Comparison of ENCODE assay signal across 8 cellular contexts in genomic region chr6:139375239-139376053, GRCh38. TPM values are rescaled to one million over a fixed set of nuclear protein-coding genes. Genes with fewer than 3 reads are reported as not detected.
DNase-seq lines count a peak whose midpoint lies in the region; ATAC-seq lines count a peak whose summit lies in the region.

No MANE protein-coding gene starts in this region.

- peak; percentile 54 for ATAC-seq in GM18498 (IDR thresholded peaks at IDR 0.05; ENCODE audit: unreplicated experiment)
- ATAC-seq in HG02885 (IDR thresholded peaks at IDR 0.05; ENCODE audit: poor library complexity, unreplicated experiment): peak; percentile 63
- ATAC-seq in T-helper 17 cell: peak; percentile 71
- ATAC-seq in aorta (ENCODE audit: low FRiP score): peak; percentile 90

- peaks cover 38% of the 10 kb centered on the region for H3K4me1 Mint-ChIP-seq in T-helper 17 cell

- H3K9me3 ChIP-seq in T-helper 17 cell (ENCODE audit: control insufficient read depth, low read length, poor library complexity, severe bottlenecking) (no peaks in the 10 kb centered on the region), aorta (ENCODE audit: control insufficient read depth, low read length) (no peaks in the 10 kb centered on the region)

- H3K36me3 ChIP-seq in rectal smooth muscle tissue (ENCODE audit: control insufficient read depth, insufficient read depth, low read length): peaks cover 6% of the 10 kb centered on the region
- no peaks in the 10 kb centered on the region for H3K36me3 ChIP-seq in aorta (ENCODE audit: control insufficient read depth in 1 of 2, insufficient read depth in 2 of 2, low read length in 1 of 2)

- intact Hi-C loops in aorta (cut with DNase I): loop anchor here (2.0 to 10.0 kb wide), 8 partner anchors 159 to 1079 kb away; no protein-coding TSS in a partner anchor

- H3K27me3 Mint-ChIP-seq in T-helper 17 cell: peaks cover 4% of the 10 kb centered on the region

- WGBS in aorta, 2 donors: 0% methylated on average over 43 to 45 of the region's 45 CpGs

- H3K27me3 ChIP-seq in rectal smooth muscle tissue (ENCODE audit: control insufficient read depth, insufficient read depth, low read length): no peaks in the 10 kb centered on the region
- no peaks in the 10 kb centered on the region for H3K27me3 ChIP-seq in aorta (ENCODE audit: control insufficient read depth in 1 of 2, insufficient read depth in 2 of 2, low read length in 1 of 2)

- H3K4me3 Mint-ChIP-seq in T-helper 17 cell: peak overlapping the region; percentile 100

- DNase-seq in NCI-H1694 treated with DMSO at 0.1 percent for 48 hours (lab: John Stamatoyannopoulos, UW) (peak; percentile 93), T-helper 17 cell (peak; percentile 73 to 78 (median 75)), anterior cingulate cortex (lab: John Stamatoyannopoulos, UW) (peak; percentile 52 to 94 (median 77)), hepatic stellate cell (ENCODE audit: low spot score) (peak; percentile 80), aorta (peak; percentile 93 to 94)

- peak overlapping the region; percentile 93 for H3K27ac ChIP-seq in rectal smooth muscle tissue (ENCODE audit: low read depth, low read length)
- peak overlapping the region; percentile 12 to 78 for H3K27ac ChIP-seq in aorta (ENCODE audit: low read depth in 1 of 2, low read length in 2 of 2)

- H3K4me1 ChIP-seq in rectal smooth muscle tissue (ENCODE audit: control insufficient read depth, insufficient read depth, low read length): peaks cover 11% of the 10 kb centered on the region
- H3K4me1 ChIP-seq in aorta (ENCODE audit: control insufficient read depth in 1 of 2, insufficient read depth in 2 of 2, low read length in 2 of 2): no peaks in the 10 kb centered on the region

- peak overlapping the region; percentile 82 for H3K9ac ChIP-seq in rectal smooth muscle tissue (ENCODE audit: low read length)

- peaks cover 7% of the 10 kb centered on the region for H3K36me3 Mint-ChIP-seq in T-helper 17 cell (ENCODE audit: low read depth)

- H3K27ac Mint-ChIP-seq in T-helper 17 cell: peak overlapping the region; percentile 100

- H3K4me3 ChIP-seq in rectal smooth muscle tissue (ENCODE audit: low read length) (peak overlapping the region; percentile 83), aorta (ENCODE audit: low read length in 2 of 2) (peak overlapping the region; percentile 59 to 66)

RNA-seq across cellular contexts. Expression of gene CITED2, which starts 1.0 kb away (rescaled TPM):
- total RNA-seq in T-helper 17 cell (100 to 1,000 TPM; 156 to 170 TPM), aorta (10 to 100 TPM; 53.2 to 64.1 TPM)
- polyA plus RNA-seq in aorta: 10 to 100 TPM; 19.3 to 53.8 TPM

Comparison
In these comparisons a context has a peak if more than half of its experiments do, and no peak if none do; other contexts are left out.
1. Peak in every context shown above with its lines: DNase-seq, ATAC-seq, H3K4me3 ChIP-seq and H3K27ac ChIP-seq.